8 cellular contexts compared by ENCODE assay signal in the genomic region with DNA sequence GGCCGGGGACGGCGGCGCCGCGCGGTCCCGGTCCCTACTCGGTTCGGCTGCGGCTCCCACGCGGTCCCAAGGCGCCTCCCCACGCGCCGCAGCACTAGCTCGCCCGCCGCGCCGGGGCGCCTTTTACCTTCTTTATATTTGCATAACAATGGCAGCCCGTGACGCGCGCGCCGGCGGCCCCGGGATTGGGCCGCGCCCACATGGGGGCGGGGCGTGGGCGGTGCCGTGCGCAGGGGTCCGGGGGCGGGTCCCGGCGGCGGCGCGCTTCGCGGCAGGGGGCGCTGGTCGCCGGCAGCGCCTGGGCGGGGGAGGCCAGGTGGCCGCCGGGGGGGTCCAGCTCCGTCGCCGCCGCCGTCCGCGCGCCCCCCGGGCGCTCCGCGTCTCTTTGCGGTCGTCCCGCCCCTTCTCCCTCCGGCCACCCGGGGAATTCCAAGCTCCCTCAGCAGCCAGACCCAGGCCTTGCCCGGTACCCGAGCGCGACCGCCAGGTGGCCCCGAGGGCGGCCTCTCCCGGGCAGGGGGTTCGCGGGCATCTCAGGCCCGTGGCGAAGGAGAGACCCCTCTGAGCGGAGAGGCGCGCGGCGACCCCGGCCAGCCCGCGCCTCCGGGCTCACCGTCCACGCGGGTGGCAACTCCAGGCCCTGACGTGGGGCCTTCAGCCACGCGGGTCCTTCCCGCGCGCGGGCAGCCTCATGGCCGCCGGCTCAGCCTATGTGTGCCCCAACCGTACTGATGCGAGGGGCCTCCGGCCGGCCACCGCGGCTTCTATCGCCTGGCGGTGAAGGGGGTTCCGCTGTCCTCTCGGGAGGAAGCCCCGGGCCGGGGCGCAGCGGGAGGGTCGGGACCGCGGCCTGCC. TPM values are rescaled to one million over a fixed set of nuclear protein-coding genes. Genes with fewer than 3 reads are reported as not detected.
DNase-seq lines count a peak whose midpoint lies in the region; ATAC-seq and TF ChIP-seq lines count a peak whose summit lies in the region.

Gene NRARP, minus strand, starts transcription at position 96 of the 855 bp plus-strand sequence. CDS start 343 bp downstream, outside the sequence.

- H3K4me3 ChIP-seq in HUES48 (ENCODE audit: low read depth, low read length): peak within 1 kb of the TSS; percentile 96

- peak within 1 kb of the TSS; percentile 88 for H3K27ac ChIP-seq in HUES48 (ENCODE audit: low read depth, low read length)

- H3K27ac Mint-ChIP-seq in naive thymus-derived CD8-positive, alpha-beta T cell: no peak within 1 kb of the TSS
- no peak within 1 kb of the TSS for H3K27ac Mint-ChIP-seq in stimulated activated memory B cell treated with anti-CD40 and anti-IgM and Interleukin-4, amounts not matched to agents 10 μg/mL and 1 μg/mL and 100 μg/mL, for 72 hours

- peaks cover 38% of the 10 kb centered on the region for H3K4me1 ChIP-seq in HUES48 (ENCODE audit: control insufficient read depth, insufficient read depth, low read length)

- no peaks in the 10 kb centered on the region for H3K9me3 ChIP-seq in HUES48 (ENCODE audit: control insufficient read depth, insufficient read depth, low read length)

- H3K4me3 Mint-ChIP-seq in activated T-cell treated with anti-CD3 and anti-CD28 coated beads, Interleukin-2, amount 50 U/mL, for 4 hours: peak within 1 kb of the TSS; percentile 63
- peak within 1 kb of the TSS; percentile 59 to 86 (median 67) for H3K4me3 Mint-ChIP-seq in naive thymus-derived CD8-positive, alpha-beta T cell
- H3K4me3 Mint-ChIP-seq in stimulated activated memory B cell treated with anti-CD40 and anti-IgM and Interleukin-4, amounts not matched to agents 10 μg/mL and 1 μg/mL and 100 μg/mL, for 72 hours: peak within 1 kb of the TSS; percentile 51

- POLR2A ChIA-PET in naive thymus-derived CD8-positive, alpha-beta T cell (lab: Charles Lee): interaction anchor here (0.7 to 2.0 kb wide), 10 partner anchors 9 to 216 kb away, joined by 3 to 9 read pairs (median 3); partner anchors contain the start of genes EXD3, MAN1B1, NELFB and NOXA1

- H3K27me3 Mint-ChIP-seq in activated T-cell treated with anti-CD3 and anti-CD28 coated beads, Interleukin-2, amount 50 U/mL, for 4 hours (ENCODE audit: low read depth): peaks cover 12% of the 10 kb centered on the region
- peaks cover 0 to 21% (median 7%) of the 10 kb centered on the region in 5 donors for H3K27me3 Mint-ChIP-seq in naive thymus-derived CD8-positive, alpha-beta T cell
- peaks cover 68% of the 10 kb centered on the region for H3K27me3 Mint-ChIP-seq in stimulated activated memory B cell treated with anti-CD40 and anti-IgM and Interleukin-4, amounts not matched to agents 10 μg/mL and 1 μg/mL and 100 μg/mL, for 72 hours

- in situ Hi-C loops in Caki2 (cut with HindIII; ENCODE audit: low pct_unique_long_range_greater_than_20kb, low sequenced_read_pairs): no loop called here

- no peaks in the 10 kb centered on the region for H3K9me3 Mint-ChIP-seq in activated T-cell treated with anti-CD3 and anti-CD28 coated beads, Interleukin-2, amount 50 U/mL, for 4 hours
- H3K9me3 Mint-ChIP-seq in naive thymus-derived CD8-positive, alpha-beta T cell: no peaks in the 10 kb centered on the region
- no peaks in the 10 kb centered on the region for H3K9me3 Mint-ChIP-seq in stimulated activated memory B cell treated with anti-CD40 and anti-IgM and Interleukin-4, amounts not matched to agents 10 μg/mL and 1 μg/mL and 100 μg/mL, for 72 hours

- H3K36me3 Mint-ChIP-seq in activated T-cell treated with anti-CD3 and anti-CD28 coated beads, Interleukin-2, amount 50 U/mL, for 4 hours (ENCODE audit: insufficient read depth): no peaks in the 10 kb centered on the region
- no peaks in the 10 kb centered on the region for H3K36me3 Mint-ChIP-seq in naive thymus-derived CD8-positive, alpha-beta T cell
- no peaks in the 10 kb centered on the region for H3K36me3 Mint-ChIP-seq in stimulated activated memory B cell treated with anti-CD40 and anti-IgM and Interleukin-4, amounts not matched to agents 10 μg/mL and 1 μg/mL and 100 μg/mL, for 72 hours

- peak; percentile 69 for DNase-seq in Caki2 (ENCODE audit: low read depth)
- peak; percentile 94 for DNase-seq in activated T-cell treated with anti-CD3 and anti-CD28 coated beads, Interleukin-2, amount 50 U/mL, for 4 hours
- DNase-seq in fibroblast of gingiva (ENCODE audit: low read depth): peak; percentile 54
- peak; percentile 83 to 96 (median 91) for DNase-seq in naive thymus-derived CD8-positive, alpha-beta T cell

- H3K36me3 ChIP-seq in HUES48 (ENCODE audit: control insufficient read depth, insufficient read depth, low read length): no peaks in the 10 kb centered on the region

- H3K4me1 Mint-ChIP-seq in activated T-cell treated with anti-CD3 and anti-CD28 coated beads, Interleukin-2, amount 50 U/mL, for 4 hours (ENCODE audit: low read depth): peaks cover 14% of the 10 kb centered on the region
- H3K4me1 Mint-ChIP-seq in naive thymus-derived CD8-positive, alpha-beta T cell: peaks cover 5 to 27% (median 19%) of the 10 kb centered on the region in 4 donors
- H3K4me1 Mint-ChIP-seq in stimulated activated memory B cell treated with anti-CD40 and anti-IgM and Interleukin-4, amounts not matched to agents 10 μg/mL and 1 μg/mL and 100 μg/mL, for 72 hours: peaks cover 23% of the 10 kb centered on the region

- H3K27me3 ChIP-seq in HUES48 (ENCODE audit: control insufficient read depth, insufficient read depth, low read length): peaks cover 17% of the 10 kb centered on the region

- peak; percentile 59 for ATAC-seq in GM21360 (IDR thresholded peaks at IDR 0.05; ENCODE audit: unreplicated experiment)
- ATAC-seq in activated T-cell treated with anti-CD3 and anti-CD28 coated beads, Interleukin-2, amount 50 U/mL, for 4 hours: peak; percentile 83 to 85
- peak; percentile 87 to 90 for ATAC-seq in naive thymus-derived CD8-positive, alpha-beta T cell
- ATAC-seq in stimulated activated memory B cell treated with anti-CD40 and anti-IgM and Interleukin-4, amounts not matched to agents 10 μg/mL and 1 μg/mL and 100 μg/mL, for 72 hours: peak; percentile 88

- peak within 1 kb of the TSS; percentile 74; the same call in 1 of the 2 replicates for H3K9ac ChIP-seq in HUES48 (ENCODE audit: low read depth, low read length)

TF ChIP-seq in PFSK-1, 5 proteins besides CTCF, POLR2A, EP300 and RAD21:
- TF ChIP-seq REST (IDR thresholded peaks at IDR 0.05; ENCODE audit: insufficient read depth in 1 of 2, low read depth in 2 of 2, low read length in 2 of 2) (no peak), POLR2AphosphoS5 (IDR thresholded peaks at IDR 0.05; ENCODE audit: low read depth, low read length) (peak; percentile 95), SIN3A (IDR thresholded peaks at IDR 0.05; ENCODE audit: borderline replicate concordance, insufficient read depth, low read length) (0 out of 2 replicates have a peak, but pooled peaks have one; percentile 37), FOXP2 (optimal IDR thresholded peaks at IDR 0.05; ENCODE audit: borderline replicate concordance, extremely low read depth, extremely low read length, insufficient read depth) (no peak), TAF1 (IDR thresholded peaks at IDR 0.05; ENCODE audit: borderline replicate concordance, insufficient read depth, low read length) (peak; percentile 81)

RNA-seq across cellular contexts. Expression of gene NRARP, which starts in this region (rescaled TPM):
- 0.17 and 2.0 TPM in 2 replicates for total RNA-seq in Caki2 (2014; rRNA removed; shearing (Covaris generic); ENCODE audit: low replicate concordance)
- 94.4 TPM for polyA plus RNA-seq in PFSK-1 (2012; ENCODE audit: insufficient read length, low read depth)
- total RNA-seq in activated T-cell treated with anti-CD3 and anti-CD28 coated beads, Interleukin-2, amount 50 U/mL, for 4 hours: 10 to 100 TPM in 2 of 3 donors, 1 to 10 TPM in 1; 7.6 to 15.6 (median 11.6) TPM
- total RNA-seq in naive thymus-derived CD8-positive, alpha-beta T cell: 1 to 10 TPM; 2.4 to 2.5 TPM
- polyA plus RNA-seq in naive thymus-derived CD8-positive, alpha-beta T cell: not detected

Comparison
In these comparisons a context has a peak if more than half of its experiments do, and no peak if none do; other contexts are left out.
1. Peak in every context shown above with its lines: DNase-seq, ATAC-seq, H3K4me3 ChIP-seq and H3K27ac ChIP-seq.